Comparison of ENCODE assay signal across 29 cellular contexts in genomic region chr15:91146728-91147127, GRCh38. TPM values are rescaled to one million over a fixed set of nuclear protein-coding genes. Genes with fewer than 3 reads are reported as not detected.
"Had no signal": no experiment of that assay in that cellular context is flagged by ENCODE, and none has a peak within 500 bp of the region (broad histone marks: within the 10 kb centered on the region; RNA-seq: fewer than 3 reads in every experiment).

No MANE protein-coding gene starts in this region.

- H3K9me2 ChIP-seq: SK-N-SH had no signal

- H3K27ac ChIP-seq: adrenal gland, body of pancreas, Peyer's patch, SJSA1 had no signal

- H3K4me2 ChIP-seq: SK-N-SH had no signal

- H3K36me3 ChIP-seq: adrenal gland, Peyer's patch, SJSA1 had no signal

- H3K9me3 ChIP-seq: adrenal gland, body of pancreas, Peyer's patch, SJSA1, SK-N-SH had no signal

- H3K4me3 ChIP-seq: adrenal gland, body of pancreas, Peyer's patch, SJSA1 had no signal

- DNase-seq: activated CD4-positive, alpha-beta memory T cell treated with anti-CD3 and anti-CD28 coated beads for 36 hours; activated CD4-positive, alpha-beta T cell treated with anti-CD3 and anti-CD28 coated beads, Interleukin-2, amount 50 U/mL, for 1 hour; activated CD8-positive, alpha-beta memory T cell treated with anti-CD3 and anti-CD28 coated beads, Interleukin-2, amount 50 U/mL, for 4 hours; activated gamma-delta T cell treated with Interleukin-2 at 50 U/mL for 16 hours; activated naive CD4-positive, alpha-beta T cell treated with anti-CD3 and anti-CD28 coated beads for 36 hours; activated T-cell treated with anti-CD3 and anti-CD28 coated beads for 4 hours; activated T-cell treated with anti-CD3 and anti-CD28 coated beads, Interleukin-2, amount 50 U/mL, for 4 hours; adrenal gland; body of pancreas; central memory CD4-positive, alpha-beta T cell; Karpas-422; KBM-7; NCI-H1105; NCI-H1417 treated with DMSO at 0.1 percent for 48 hours; NCI-H187 treated with DMSO at 0.1 percent for 48 hours; NCI-H2081; NCI-H2171 treated with DMSO at 0.1 percent for 48 hours; NCI-H2227 treated with DMSO at 0.1 percent for 48 hours; NCI-H446; NCI-H510A treated with DMSO at 0.1 percent for 48 hours; NCI-H526 treated with DMSO at 0.1 percent for 48 hours; NCI-H82; Peyer's patch; RPMI8226; SHP77 treated with DMSO at 0.1 percent for 48 hours; SK-N-SH had no signal

- ATAC-seq: activated naive CD4-positive, alpha-beta T cell treated with anti-CD3 and anti-CD28 coated beads, Interleukin-2, amount 50 U/mL, for 72 hours; activated T-cell treated with anti-CD3 and anti-CD28 coated beads, Interleukin-2, amount 50 U/mL, for 4 hours; body of pancreas had no signal

- H3K9ac ChIP-seq: SK-N-SH had no signal

- H3K27me3 ChIP-seq: body of pancreas, Peyer's patch had no signal

- H3K4me1 ChIP-seq: adrenal gland, Peyer's patch, SJSA1 had no signal

RNA-seq across cellular contexts. Expression of gene SV2B, which starts 46.7 kb away (rescaled TPM):
- total RNA-seq: astrocyte, SJSA1 had no signal
- polyA plus RNA-seq: SK-N-SH had no signal
